7 cellular contexts compared by ENCODE assay signal in the genomic region with DNA sequence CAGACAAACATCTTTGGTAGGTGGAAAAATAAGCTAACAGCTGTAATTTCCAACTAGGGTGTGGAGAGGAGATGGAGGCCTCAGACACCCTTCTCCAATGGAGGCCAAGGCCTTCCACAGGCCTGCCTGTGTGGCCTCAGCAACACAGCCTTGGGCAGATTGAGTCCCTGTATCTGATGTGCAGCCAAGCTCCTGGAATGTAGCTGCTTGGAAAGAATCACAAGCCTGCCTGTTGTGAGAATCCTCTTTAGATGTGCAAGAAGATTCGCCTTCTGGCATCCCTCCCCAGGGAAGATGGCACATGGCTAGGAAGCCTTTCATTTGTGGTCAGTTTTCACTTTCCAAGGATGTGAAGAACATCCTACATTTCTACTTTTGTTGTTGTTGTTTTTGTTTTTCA.
"Had no signal": no experiment of that assay in that cellular context is flagged by ENCODE, and none has a peak within 500 bp of the region (broad histone marks: within the 10 kb centered on the region; RNA-seq: fewer than 3 reads in every experiment).

No MANE protein-coding gene starts in this region.

- FAIRE-seq: HTR-8/SVneo, K562 had no signal

- H3K9ac ChIP-seq: GM23248 had no signal

- H3K27ac ChIP-seq: GM23248 had no signal

- H3K9me3 Mint-ChIP-seq: H9 had no signal

- ATAC-seq: K562 had no signal

- H3K4me3 ChIP-seq: GM23248, K562 had no signal

- H3K4me1 Mint-ChIP-seq: H9 had no signal

- H2AFZ ChIP-seq: GM23248 had no signal

- H3K4me3 Mint-ChIP-seq: H9 had no signal

- DNase-seq: GM23248, GOT3, H9, HCEC 1CT, IMR-90 had no signal

- H3K27ac Mint-ChIP-seq: H9 had no signal
